Comparison of ENCODE assay signal across 9 cellular contexts in the genomic region with DNA sequence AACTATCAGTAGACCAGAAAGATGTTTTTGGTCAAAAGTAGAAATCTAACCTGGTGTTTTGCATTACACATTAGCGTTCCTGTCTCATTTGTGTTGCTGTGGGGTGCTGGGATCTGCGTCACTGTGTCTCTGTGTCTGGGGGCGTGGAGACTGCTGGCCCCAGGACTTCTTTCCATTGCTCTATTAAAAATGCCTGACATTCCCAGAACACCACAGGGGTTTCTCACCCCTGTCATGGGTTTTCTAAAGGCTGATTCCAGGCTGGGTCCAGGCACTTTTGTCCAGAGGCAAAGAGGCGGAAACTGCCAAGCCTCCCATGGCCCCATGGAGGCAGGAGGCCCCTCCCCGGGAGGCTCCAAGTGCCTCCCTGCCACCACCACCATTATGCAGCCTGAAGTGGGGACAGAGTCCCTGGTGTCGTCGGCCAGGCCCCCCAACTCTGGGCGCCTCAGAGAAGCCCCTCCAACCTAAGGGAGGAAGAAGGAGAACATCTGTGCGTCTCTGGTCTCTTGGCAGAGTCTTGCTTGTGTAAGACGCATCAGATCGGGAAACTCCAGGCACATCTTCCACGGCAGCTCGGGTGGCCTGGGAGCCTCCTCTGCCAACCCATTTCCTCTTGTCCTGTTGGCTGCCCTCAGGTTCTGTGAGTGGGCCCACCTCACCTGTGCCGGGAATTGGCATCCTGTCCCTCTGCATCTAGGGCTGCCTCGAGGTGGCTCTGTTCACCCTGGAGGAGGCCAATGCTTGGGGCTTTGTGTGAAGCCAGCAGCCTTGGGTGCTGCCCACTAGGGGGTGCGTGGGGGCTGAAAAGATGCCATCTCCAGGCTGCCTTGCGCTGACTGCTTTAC. TPM values are rescaled to one million over a fixed set of nuclear protein-coding genes. Genes with fewer than 3 reads are reported as not detected.
DNase-seq lines count a peak whose midpoint lies in the region; ATAC-seq and TF ChIP-seq lines count a peak whose summit lies in the region.
"Had no signal": no experiment of that assay in that cellular context is flagged by ENCODE, and none has a peak within 500 bp of the region (broad histone marks: within the 10 kb centered on the region; RNA-seq: fewer than 3 reads in every experiment).

No MANE protein-coding gene starts in this region.

- POLR2A ChIA-PET in HCT116 (lab: Charles Lee), result no interaction called here

- H3K79me2 ChIP-seq in HCT116 (ENCODE audit: insufficient read depth, low read length), result no peaks in the 10 kb centered on the region

- no peaks in the 10 kb centered on the region for H3K36me3 ChIP-seq in HCT116 (ENCODE audit: control insufficient read depth in 1 of 2, insufficient read depth in 2 of 2, low read length in 2 of 2)

- H3K4me1 ChIP-seq in HCT116 (ENCODE audit: control insufficient read depth in 1 of 2, insufficient read depth in 2 of 2, low read length in 2 of 2), result peaks cover 5 to 15% of the 10 kb centered on the region in 2 experiments; a peak in 2 of 4 replicates
- no peaks in the 10 kb centered on the region for H3K4me1 ChIP-seq in foreskin keratinocyte

- H3K4me3 Mint-ChIP-seq in stimulated activated naive CD8-positive, alpha-beta T cell treated with anti-CD3 and anti-CD28 coated beads, Interleukin-15, amount 100 ng/mL, for 72 hours, result no peak overlapping the region
- H3K4me3 Mint-ChIP-seq: natural killer cell treated with Interleukin-12 subunit alpha and Interleukin-12 subunit beta and Interleukin-15 and Interleukin-18, amount 100 ng/mL, for 72 hours had no signal

- H3K9me3 Mint-ChIP-seq in stimulated activated naive CD8-positive, alpha-beta T cell treated with anti-CD3 and anti-CD28 coated beads, Interleukin-15, amount 100 ng/mL, for 72 hours, result no peaks in the 10 kb centered on the region
- H3K9me3 Mint-ChIP-seq: natural killer cell treated with Interleukin-12 subunit alpha and Interleukin-12 subunit beta and Interleukin-15 and Interleukin-18, amount 100 ng/mL, for 72 hours had no signal

- no peak overlapping the region for H3K9ac ChIP-seq in HCT116 (ENCODE audit: low read length)

- H3K4me2 ChIP-seq in HCT116 (ENCODE audit: low read length), result no peak overlapping the region

- peaks cover 34% of the 10 kb centered on the region for H3K27me3 Mint-ChIP-seq in stimulated activated naive CD8-positive, alpha-beta T cell treated with anti-CD3 and anti-CD28 coated beads, Interleukin-15, amount 100 ng/mL, for 72 hours

- no TSS peak for BruUV-seq in HCT116 (replicated peaks; lab: Mats Ljungman, UMichigan)

- H2AFZ ChIP-seq in HCT116 (ENCODE audit: low read depth, low read length, poor library complexity, severe bottlenecking), result no peak overlapping the region

- ATAC-seq in HCT116 (peak; percentile 96), foreskin keratinocyte (peak; percentile 12), GM21528 (IDR thresholded peaks at IDR 0.05; ENCODE audit: low FRiP score, unreplicated experiment) (no peak), HG02642 (IDR thresholded peaks at IDR 0.05; ENCODE audit: poor library complexity, unreplicated experiment) (no peak)
- ATAC-seq in stimulated activated naive CD8-positive, alpha-beta T cell treated with anti-CD3 and anti-CD28 coated beads, Interleukin-15, amount 100 ng/mL, for 72 hours, result peak; percentile 81

- no peak overlapping the region for H3K4me3 ChIP-seq in HCT116 (replicated peaks in 1 of 2; ENCODE audit: low read depth in 1 of 2, low read length in 2 of 2)

- H3K27ac Mint-ChIP-seq in stimulated activated naive CD8-positive, alpha-beta T cell treated with anti-CD3 and anti-CD28 coated beads, Interleukin-15, amount 100 ng/mL, for 72 hours, result no peak overlapping the region
- H3K27ac Mint-ChIP-seq: natural killer cell treated with Interleukin-12 subunit alpha and Interleukin-12 subunit beta and Interleukin-15 and Interleukin-18, amount 100 ng/mL, for 72 hours had no signal

- no peak overlapping the region for H3K27ac ChIP-seq in HCT116 (ENCODE audit: low read depth, low read length)
- H3K27ac ChIP-seq in foreskin keratinocyte, result no peak overlapping the region

- DNase-seq in D341Med (ENCODE audit: low spot score), result peak; percentile 81
- peak; percentile 47 for DNase-seq in HCT116 (ENCODE audit: low read depth, low spot score)
- DNase-seq in SHP77 (lab: John Stamatoyannopoulos, UW), result peak; percentile 49 to 66
- no peak for DNase-seq in foreskin keratinocyte
- DNase-seq in stimulated activated naive CD8-positive, alpha-beta T cell treated with anti-CD3 and anti-CD28 coated beads, Interleukin-15, amount 100 ng/mL, for 72 hours, result peak; percentile 25 to 38
- no peak for DNase-seq in activated CD8-positive, alpha-beta memory T cell treated with anti-CD3 and anti-CD28 coated beads for 24 hours

- no peak for TF ChIP-seq POLR2A in HCT116 (IDR thresholded peaks at IDR 0.05; ENCODE audit: borderline replicate concordance, extremely low read depth, insufficient read depth, insufficient read length)

- H3K27me3 ChIP-seq in HCT116 (ENCODE audit: insufficient read depth, low read length) (no peaks in the 10 kb centered on the region; the same call in 1 of the 2 replicates), foreskin keratinocyte (peaks cover 21% of the 10 kb centered on the region)

- H3K9me3 ChIP-seq in HCT116 (ENCODE audit: control insufficient read depth in 1 of 2, insufficient read depth in 1 of 2, low read depth in 1 of 2, low read length in 2 of 2), result no peaks in the 10 kb centered on the region

- no peaks in the 10 kb centered on the region for H4K20me1 ChIP-seq in HCT116 (ENCODE audit: insufficient read depth)

- RAD21 ChIA-PET in HCT116 (lab: Charles Lee; ENCODE audit: low non-redundant PET in 1 of 2, low total read pairs in 2 of 2, uncharacterized antibody in 2 of 2, unreplicated experiment in 2 of 2), result no interaction called here

- TF ChIP-seq CTCF in HCT116 (IDR thresholded peaks at IDR 0.05 in 2 of 3, conservative IDR thresholded peaks at IDR 0.05 in 1 of 3; ENCODE audit: borderline replicate concordance in 1 of 3, insufficient read depth in 1 of 3, low read depth in 2 of 3, low read length in 2 of 3) (peak; percentile 78 to 96 (median 87)), foreskin keratinocyte (conservative IDR thresholded peaks at IDR 0.05) (peak; percentile 37)

- intact Hi-C loops in HCT116 (cut with micrococcal nuclease), result no loop called here

- TF ChIP-seq RAD21 in HCT116 (IDR thresholded peaks at IDR 0.05; ENCODE audit: low read depth), result peak; percentile 76

- no peaks in the 10 kb centered on the region for H3K9me2 ChIP-seq in HCT116 (ENCODE audit: insufficient read depth)

- CTCF ChIA-PET in HCT116 (lab: Charles Lee), result no interaction called here

- no peaks in the 10 kb centered on the region for H3K4me1 Mint-ChIP-seq in stimulated activated naive CD8-positive, alpha-beta T cell treated with anti-CD3 and anti-CD28 coated beads, Interleukin-15, amount 100 ng/mL, for 72 hours

TF ChIP-seq in HCT116, 20 proteins besides CTCF, POLR2A, EP300 and RAD21:
- no peak for TF ChIP-seq CEBPB (IDR thresholded peaks at IDR 0.05; ENCODE audit: low read depth)
- TF ChIP-seq EGR1 (IDR thresholded peaks at IDR 0.05; ENCODE audit: low read depth), result no peak
- no peak for TF ChIP-seq EZH2phosphoT487 (IDR thresholded peaks at IDR 0.05; ENCODE audit: borderline replicate concordance)
- TF ChIP-seq SRF (IDR thresholded peaks at IDR 0.05; ENCODE audit: low read depth), result no peak
- TF ChIP-seq SP1 (IDR thresholded peaks at IDR 0.05; ENCODE audit: low read depth), result no peak
- no peak for TF ChIP-seq TCF7L2 (IDR thresholded peaks at IDR 0.05; ENCODE audit: borderline replicate concordance, extremely low read depth, insufficient read depth, insufficient read length)
- TF ChIP-seq ZNF274 (IDR thresholded peaks at IDR 0.05; ENCODE audit: low read depth, low read length), result no peak

RNA-seq across cellular contexts. Expression of gene PLEKHG4B, which starts 13.8 kb away (rescaled TPM):
- 0.02 TPM for total RNA-seq in HCT116 (2021; ENCODE audit: unreplicated experiment)
- polyA plus RNA-seq in HCT116 (2012), result 0.05 and 0.07 TPM in 2 replicates
- not detected in 2 replicates for total RNA-seq in foreskin keratinocyte
- polyA plus RNA-seq in foreskin keratinocyte, result not detected in 2 replicates
- total RNA-seq: natural killer cell treated with Interleukin-12 subunit alpha and Interleukin-12 subunit beta and Interleukin-15 and Interleukin-18, amount 100 ng/mL, for 72 hours had no signal

Comparison
In these comparisons a context has a peak if more than half of its experiments do, and no peak if none do; other contexts are left out.
1. DNase-seq: peak in D341Med (single experiment), HCT116 (single experiment), SHP77 (2 of 2) and stimulated activated naive CD8-positive, alpha-beta T cell treated with anti-CD3 and anti-CD28 coated beads, Interleukin-15, amount 100 ng/mL, for 72 hours (2 of 2); none in foreskin keratinocyte (0 of 2) and activated CD8-positive, alpha-beta memory T cell treated with anti-CD3 and anti-CD28 coated beads for 24 hours (single experiment).
2. ATAC-seq: peak in HCT116 (single experiment), foreskin keratinocyte (single experiment) and stimulated activated naive CD8-positive, alpha-beta T cell treated with anti-CD3 and anti-CD28 coated beads, Interleukin-15, amount 100 ng/mL, for 72 hours (single experiment); none in GM21528 (single experiment) and HG02642 (single experiment).